Comparison of ENCODE assay signal across 16 cellular contexts in genomic region chr14:96576359-96576758, GRCh38.
DNase-seq lines count a peak whose midpoint lies in the region; ATAC-seq and TF ChIP-seq lines count a peak whose summit lies in the region.
"Had no signal": no experiment of that assay in that cellular context is flagged by ENCODE, and none has a peak within 500 bp of the region (broad histone marks: within the 10 kb centered on the region; RNA-seq: fewer than 3 reads in every experiment).

No MANE protein-coding gene starts in this region.

- H3K9me3 ChIP-seq in Loucy (ENCODE audit: insufficient read depth, low read depth, low read length) = no peaks in the 10 kb centered on the region
- H3K9me3 ChIP-seq: Caco-2, Peyer's patch had no signal

- no peaks in the 10 kb centered on the region for H3K36me3 ChIP-seq in Loucy (ENCODE audit: insufficient read depth, low read length)

- H3K27ac Mint-ChIP-seq in activated CD8-positive, alpha-beta T cell treated with anti-CD3 and anti-CD28 coated beads, Interleukin-2, amount 10 ng/mL, durations not matched to agents 7 days and 5 days = peak overlapping the region; percentile 44
- H3K27ac Mint-ChIP-seq in activated CD8-positive, alpha-beta T cell treated with anti-CD3 and anti-CD28 coated beads for 36 hours = no peak overlapping the region
- H3K27ac Mint-ChIP-seq in naive B cell = peak overlapping the region in 5 of 6 donors; percentile 14 to 95 (median 69)
- H3K27ac Mint-ChIP-seq in activated CD4-positive, alpha-beta memory T cell treated with anti-CD3 and anti-CD28 coated beads for 36 hours = no peak overlapping the region
- H3K27ac Mint-ChIP-seq: GM23338 had no signal

- H3K4me2 ChIP-seq in Loucy (ENCODE audit: low read depth, low read length, poor library complexity, severe bottlenecking) = peak overlapping the region; percentile 36
- H3K4me2 ChIP-seq: GM23338 had no signal

- TF ChIP-seq CTCF in activated CD8-positive, alpha-beta T cell treated with anti-CD3 and anti-CD28 coated beads for 36 hours (IDR thresholded peaks at IDR 0.05) = no peak
- peak; percentile 54 for TF ChIP-seq CTCF in Loucy (conservative IDR thresholded peaks at IDR 0.05; ENCODE audit: low read length)

- no peaks in the 10 kb centered on the region for H3K9me3 Mint-ChIP-seq in activated CD8-positive, alpha-beta T cell treated with anti-CD3 and anti-CD28 coated beads, Interleukin-2, amount 10 ng/mL, durations not matched to agents 7 days and 5 days (ENCODE audit: insufficient read depth)
- H3K9me3 Mint-ChIP-seq in activated CD8-positive, alpha-beta T cell treated with anti-CD3 and anti-CD28 coated beads for 36 hours = no peaks in the 10 kb centered on the region
- H3K9me3 Mint-ChIP-seq in naive B cell = no peaks in the 10 kb centered on the region
- no peaks in the 10 kb centered on the region for H3K9me3 Mint-ChIP-seq in activated CD4-positive, alpha-beta memory T cell treated with anti-CD3 and anti-CD28 coated beads for 36 hours
- H3K9me3 Mint-ChIP-seq: GM23338 had no signal

- DNase-seq in activated CD8-positive, alpha-beta T cell treated with anti-CD3 and anti-CD28 coated beads, Interleukin-2, amount 10 ng/mL, durations not matched to agents 7 days and 5 days = no peak
- no peak for DNase-seq in activated CD8-positive, alpha-beta T cell treated with anti-CD3 and anti-CD28 coated beads for 36 hours
- peak; percentile 12 for DNase-seq in naive B cell
- DNase-seq in activated CD4-positive, alpha-beta memory T cell treated with anti-CD3 and anti-CD28 coated beads for 36 hours = no peak
- DNase-seq: Caco-2, KBM-7, NCI-H1048, NCI-H1436 treated with DMSO at 0.1 percent for 48 hours, NCI-H2081, NCI-H510A treated with DMSO at 0.1 percent for 48 hours, Peyer's patch had no signal

- no peaks in the 10 kb centered on the region for H3K79me2 ChIP-seq in Loucy (ENCODE audit: insufficient read depth, low read length)

- intact Hi-C loops in activated CD8-positive, alpha-beta T cell treated with anti-CD3 and anti-CD28 coated beads for 36 hours (cut with micrococcal nuclease) = no loop called here
- intact Hi-C loops in activated CD4-positive, alpha-beta memory T cell treated with anti-CD3 and anti-CD28 coated beads for 36 hours (cut with micrococcal nuclease) = no loop called here

- H3K4me3 ChIP-seq in Loucy (ENCODE audit: low read length, poor library complexity, severe bottlenecking) = no peak overlapping the region
- H3K4me3 ChIP-seq: GM23338, Peyer's patch, SK-N-MC had no signal

- H3K9ac ChIP-seq in Loucy (ENCODE audit: low read depth, low read length, poor library complexity, severe bottlenecking) = no peak overlapping the region

- H3F3A ChIP-seq in Loucy (ENCODE audit: low read depth) = no peaks in the 10 kb centered on the region

- H3K36me3 Mint-ChIP-seq in activated CD8-positive, alpha-beta T cell treated with anti-CD3 and anti-CD28 coated beads, Interleukin-2, amount 10 ng/mL, durations not matched to agents 7 days and 5 days (ENCODE audit: low read depth) = peaks cover 13% of the 10 kb centered on the region
- peaks cover 13% of the 10 kb centered on the region for H3K36me3 Mint-ChIP-seq in activated CD8-positive, alpha-beta T cell treated with anti-CD3 and anti-CD28 coated beads for 36 hours (ENCODE audit: low read depth)
- peaks cover 0 to 6% of the 10 kb centered on the region in 2 donors for H3K36me3 Mint-ChIP-seq in naive B cell
- H3K36me3 Mint-ChIP-seq in activated CD4-positive, alpha-beta memory T cell treated with anti-CD3 and anti-CD28 coated beads for 36 hours = peaks cover 2% of the 10 kb centered on the region

- POLR2A ChIA-PET in activated CD8-positive, alpha-beta T cell treated with anti-CD3 and anti-CD28 coated beads, Interleukin-2, amount 10 ng/mL, durations not matched to agents 7 days and 5 days (lab: Charles Lee) = interaction anchor here (0.6 kb wide), 1 partner anchor 185 kb away, joined by 5 read pairs; no protein-coding TSS in a partner anchor
- POLR2A ChIA-PET in activated CD8-positive, alpha-beta T cell treated with anti-CD3 and anti-CD28 coated beads for 36 hours (lab: Charles Lee) = interaction anchor here (0.6 kb wide), 1 partner anchor 15 kb away, joined by 3 read pairs; no protein-coding TSS in a partner anchor
- POLR2A ChIA-PET in activated CD4-positive, alpha-beta memory T cell treated with anti-CD3 and anti-CD28 coated beads for 36 hours (lab: Charles Lee) = interaction anchor here (0.7 kb wide), 1 partner anchor 21 kb away, joined by 3 read pairs; no protein-coding TSS in a partner anchor

- no peak for ATAC-seq in activated CD8-positive, alpha-beta T cell treated with anti-CD3 and anti-CD28 coated beads, Interleukin-2, amount 10 ng/mL, durations not matched to agents 7 days and 5 days
- ATAC-seq in activated CD8-positive, alpha-beta T cell treated with anti-CD3 and anti-CD28 coated beads for 36 hours = no peak
- ATAC-seq in naive B cell (ENCODE audit: low read depth in 2 of 2) (peak; percentile 68 to 84), HG03460 (IDR thresholded peaks at IDR 0.05; ENCODE audit: unreplicated experiment) (no peak), GM21619 (IDR thresholded peaks at IDR 0.05; ENCODE audit: unreplicated experiment) (no peak)
- ATAC-seq: GM23338 had no signal

- H4K20me1 ChIP-seq in Loucy (ENCODE audit: insufficient read depth, low read length, poor library complexity, severe bottlenecking) = no peaks in the 10 kb centered on the region

- H3K4me1 Mint-ChIP-seq in activated CD8-positive, alpha-beta T cell treated with anti-CD3 and anti-CD28 coated beads, Interleukin-2, amount 10 ng/mL, durations not matched to agents 7 days and 5 days (ENCODE audit: low read depth) = peaks cover 20% of the 10 kb centered on the region
- peaks cover 20% of the 10 kb centered on the region for H3K4me1 Mint-ChIP-seq in activated CD8-positive, alpha-beta T cell treated with anti-CD3 and anti-CD28 coated beads for 36 hours (ENCODE audit: low read depth)
- peaks cover 20 to 34% (median 29%) of the 10 kb centered on the region in 3 donors for H3K4me1 Mint-ChIP-seq in naive B cell
- H3K4me1 Mint-ChIP-seq in activated CD4-positive, alpha-beta memory T cell treated with anti-CD3 and anti-CD28 coated beads for 36 hours (ENCODE audit: low read depth) = no peaks in the 10 kb centered on the region

- H2AFZ ChIP-seq in Loucy (ENCODE audit: low read length) = no peak overlapping the region
- H2AFZ ChIP-seq: GM23338 had no signal

- H3K27me3 Mint-ChIP-seq in activated CD8-positive, alpha-beta T cell treated with anti-CD3 and anti-CD28 coated beads, Interleukin-2, amount 10 ng/mL, durations not matched to agents 7 days and 5 days (ENCODE audit: low read depth) = no peaks in the 10 kb centered on the region
- H3K27me3 Mint-ChIP-seq in activated CD8-positive, alpha-beta T cell treated with anti-CD3 and anti-CD28 coated beads for 36 hours = no peaks in the 10 kb centered on the region
- no peaks in the 10 kb centered on the region for H3K27me3 Mint-ChIP-seq in naive B cell
- no peaks in the 10 kb centered on the region for H3K27me3 Mint-ChIP-seq in activated CD4-positive, alpha-beta memory T cell treated with anti-CD3 and anti-CD28 coated beads for 36 hours

- H3K9me2 ChIP-seq in Loucy (replicated peaks; ENCODE audit: low read depth, low read length) = no peaks in the 10 kb centered on the region

- no peak overlapping the region for H3K4me3 Mint-ChIP-seq in activated CD8-positive, alpha-beta T cell treated with anti-CD3 and anti-CD28 coated beads, Interleukin-2, amount 10 ng/mL, durations not matched to agents 7 days and 5 days
- H3K4me3 Mint-ChIP-seq in activated CD8-positive, alpha-beta T cell treated with anti-CD3 and anti-CD28 coated beads for 36 hours = no peak overlapping the region
- peak overlapping the region in 3 of 8 donors; percentile 18 to 59 (median 41) for H3K4me3 Mint-ChIP-seq in naive B cell
- no peak overlapping the region for H3K4me3 Mint-ChIP-seq in activated CD4-positive, alpha-beta memory T cell treated with anti-CD3 and anti-CD28 coated beads for 36 hours
- H3K4me3 Mint-ChIP-seq: GM23338 had no signal

- H3K4me1 ChIP-seq in Loucy (ENCODE audit: insufficient read depth, low read length, poor library complexity, severe bottlenecking) = peaks cover 5% of the 10 kb centered on the region
- H3K4me1 ChIP-seq: Peyer's patch had no signal

- CTCF ChIA-PET in activated CD8-positive, alpha-beta T cell treated with anti-CD3 and anti-CD28 coated beads, Interleukin-2, amount 10 ng/mL, durations not matched to agents 7 days and 5 days (lab: Charles Lee) = interaction anchor here (0.8 to 3.6 kb wide), 3 partner anchors 10 to 165 kb away, joined by 3 to 27 read pairs (median 3); no protein-coding TSS in a partner anchor
- CTCF ChIA-PET in activated CD8-positive, alpha-beta T cell treated with anti-CD3 and anti-CD28 coated beads for 36 hours (lab: Charles Lee) = interaction anchor here (0.7 to 1.6 kb wide), 4 partner anchors 8 to 165 kb away, joined by 3 to 5 read pairs (median 4); no protein-coding TSS in a partner anchor
- CTCF ChIA-PET in activated CD4-positive, alpha-beta memory T cell treated with anti-CD3 and anti-CD28 coated beads for 36 hours (lab: Charles Lee) = interaction anchor here (1.6 kb wide), 1 partner anchor 9 kb away, joined by 5 read pairs; no protein-coding TSS in a partner anchor

- no peaks in the 10 kb centered on the region for H3K27me3 ChIP-seq in Loucy (ENCODE audit: insufficient read depth, low read length, poor library complexity, severe bottlenecking)
- H3K27me3 ChIP-seq: Peyer's patch had no signal

Comparison
In these comparisons a context has a peak if more than half of its experiments do, and no peak if none do; other contexts are left out.
1. H3K27ac Mint-ChIP-seq: peak in activated CD8-positive, alpha-beta T cell treated with anti-CD3 and anti-CD28 coated beads, Interleukin-2, amount 10 ng/mL, durations not matched to agents 7 days and 5 days (single experiment) and naive B cell (5 of 6); none in activated CD8-positive, alpha-beta T cell treated with anti-CD3 and anti-CD28 coated beads for 36 hours (single experiment) and activated CD4-positive, alpha-beta memory T cell treated with anti-CD3 and anti-CD28 coated beads for 36 hours (single experiment).
2. ATAC-seq: peak in naive B cell (2 of 2); none in activated CD8-positive, alpha-beta T cell treated with anti-CD3 and anti-CD28 coated beads, Interleukin-2, amount 10 ng/mL, durations not matched to agents 7 days and 5 days (single experiment), activated CD8-positive, alpha-beta T cell treated with anti-CD3 and anti-CD28 coated beads for 36 hours (single experiment), HG03460 (single experiment) and GM21619 (single experiment).